Comparison of ENCODE assay signal across 17 cellular contexts in genomic region chr17:2508035-2508434, GRCh38.
"Had no signal": no experiment of that assay in that cellular context is flagged by ENCODE, and none has a peak within 500 bp of the region (broad histone marks: within the 10 kb centered on the region; RNA-seq: fewer than 3 reads in every experiment).

No MANE protein-coding gene starts in this region.

- H3K4me3 ChIP-seq: heart left ventricle, mucosa of descending colon, psoas muscle, spleen had no signal

- H3K27me3 Mint-ChIP-seq: activated CD4-positive, alpha-beta memory T cell treated with anti-CD3 and anti-CD28 coated beads for 36 hours; activated naive CD8-positive, alpha-beta T cell treated with anti-CD3 and anti-CD28 coated beads, Interleukin-2, amount 10 ng/mL, durations not matched to agents 7 days and 5 days had no signal

- H3K27me3 ChIP-seq: heart left ventricle, spleen had no signal

- DNase-seq: activated CD4-positive, alpha-beta memory T cell treated with anti-CD3 and anti-CD28 coated beads for 36 hours; activated CD4-positive, CD25-positive, alpha-beta regulatory T cell treated with anti-CD3 and anti-CD28 coated beads, Interleukin-2, amount 50 U/mL, for 72 hours; activated CD8-positive, alpha-beta memory T cell treated with anti-CD3 and anti-CD28 coated beads, Interleukin-2, amount 50 U/mL, for 4 hours; activated naive CD8-positive, alpha-beta T cell treated with anti-CD3 and anti-CD28 coated beads, Interleukin-2, amount 10 ng/mL, durations not matched to agents 7 days and 5 days; aorta; heart left ventricle; mammary epithelial cell; mucosa of descending colon; natural killer cell; psoas muscle; spleen; stimulated activated CD4-positive, alpha-beta T cell treated with anti-CD3 and anti-CD28 coated beads, Interleukin-1b, Interleukin-23, amount 100 ng/mL, for 48 hours had no signal

- H3K9me3 ChIP-seq: heart left ventricle, mucosa of descending colon, psoas muscle, spleen had no signal

- ATAC-seq: heart left ventricle, mucosa of descending colon, natural killer cell, psoas muscle, sciatic nerve had no signal

- H3K27ac ChIP-seq: heart left ventricle, psoas muscle, spleen had no signal

- FAIRE-seq: colon, frontal cortex, islet of Langerhans had no signal

- H3K9me3 Mint-ChIP-seq: activated CD4-positive, alpha-beta memory T cell treated with anti-CD3 and anti-CD28 coated beads for 36 hours; natural killer cell had no signal

- H3K27ac Mint-ChIP-seq: activated CD4-positive, alpha-beta memory T cell treated with anti-CD3 and anti-CD28 coated beads for 36 hours; activated naive CD8-positive, alpha-beta T cell treated with anti-CD3 and anti-CD28 coated beads, Interleukin-2, amount 10 ng/mL, durations not matched to agents 7 days and 5 days; activated T-helper 2 cell treated with anti-CD3 and anti-CD28 coated beads, Interferon-gamma antibody, Interleukin-2, Interleukin-4, amounts not matched to agents 10 μg/mL and 5 μg/mL and 100 μg/mL, durations not matched to agents 14 hours and 24 hours and 36 hours had no signal

- H3K4me3 Mint-ChIP-seq: activated CD4-positive, alpha-beta memory T cell treated with anti-CD3 and anti-CD28 coated beads for 36 hours; activated naive CD8-positive, alpha-beta T cell treated with anti-CD3 and anti-CD28 coated beads, Interleukin-2, amount 10 ng/mL, durations not matched to agents 7 days and 5 days; natural killer cell had no signal

- H3K36me3 Mint-ChIP-seq: natural killer cell had no signal
